Comparison of ENCODE assay signal across 17 cellular contexts in genomic region chr1:168676029-168676812, GRCh38. TPM values are rescaled to one million over a fixed set of nuclear protein-coding genes. Genes with fewer than 3 reads are reported as not detected.
"Had no signal": no experiment of that assay in that cellular context is flagged by ENCODE, and none has a peak within 500 bp of the region (broad histone marks: within the 10 kb centered on the region; RNA-seq: fewer than 3 reads in every experiment).

No MANE protein-coding gene starts in this region.

- DNase-seq: activated CD4-positive, alpha-beta memory T cell treated with anti-CD3 and anti-CD28 coated beads, Interleukin-2, amount 10 ng/mL, durations not matched to agents 7 days and 5 days; activated CD4-positive, alpha-beta T cell treated with anti-CD3 and anti-CD28 coated beads for 4 hours; activated effector memory CD4-positive, alpha-beta T cell treated with Interleukin-2 at 50 U/mL for 16 hours; activated naive CD4-positive, alpha-beta T cell treated with anti-CD3 and anti-CD28 coated beads, Interleukin-2, amount 50 U/mL, for 16 hours; activated T-cell treated with anti-CD3 and anti-CD28 coated beads, Interleukin-2, amount 50 U/mL, for 4 hours; colonic mucosa; kidney glomerular epithelial cell; posterior cingulate gyrus; retina; stimulated activated CD4-positive, alpha-beta T cell treated with anti-CD3 and anti-CD28 coated beads, Interleukin-15, amount 100 ng/mL, for 24 hours; stimulated activated CD4-positive, alpha-beta T cell treated with anti-CD3 and anti-CD28 coated beads, Interleukin-4, amount 100 ng/mL, for 24 hours; stimulated activated naive CD8-positive, alpha-beta T cell treated with anti-CD3 and anti-CD28 coated beads, Interleukin-15, Interleukin-2, amounts not matched to agents 100 U/mL and 50 U/mL, for 24 hours; T-helper 2 cell had no signal

- H3K4me3 ChIP-seq: cardiac muscle cell, colonic mucosa, esophagus muscularis mucosa, skin epidermis, suprapubic skin had no signal

- H3K27me3 ChIP-seq: cardiac muscle cell, colonic mucosa, esophagus muscularis mucosa, suprapubic skin had no signal

- H3K4me1 ChIP-seq: colonic mucosa, suprapubic skin had no signal

- H3K27ac ChIP-seq: cardiac muscle cell, colonic mucosa, esophagus muscularis mucosa, skin epidermis, suprapubic skin had no signal

- H3K36me3 ChIP-seq: cardiac muscle cell, colonic mucosa, esophagus muscularis mucosa, suprapubic skin had no signal

- ATAC-seq: activated T-cell treated with anti-CD3 and anti-CD28 coated beads, Interleukin-2, amount 50 U/mL, for 4 hours; stimulated activated naive CD8-positive, alpha-beta T cell treated with anti-CD3 and anti-CD28 coated beads, Interleukin-15, Interleukin-2, amounts not matched to agents 100 U/mL and 50 U/mL, for 24 hours had no signal

- H3K9me3 ChIP-seq: colonic mucosa, esophagus muscularis mucosa, suprapubic skin had no signal

RNA-seq across cellular contexts. Expression of gene DPT, which starts 52.8 kb away (rescaled TPM):
- total RNA-seq: activated CD4-positive, alpha-beta memory T cell treated with anti-CD3 and anti-CD28 coated beads, Interleukin-2, amount 10 ng/mL, durations not matched to agents 7 days and 5 days; activated T-cell treated with anti-CD3 and anti-CD28 coated beads, Interleukin-2, amount 50 U/mL, for 4 hours; cardiac muscle cell had no signal
- polyA plus RNA-seq: cardiac muscle cell had no signal
